In genomic region chr1:27597511-27598216, GRCh38 we compare ENCODE assay signal across 11 cellular contexts. TPM values are rescaled to one million over a fixed set of nuclear protein-coding genes. Genes with fewer than 3 reads are reported as not detected.
DNase-seq lines count a peak whose midpoint lies in the region; ATAC-seq, FAIRE-seq and TF ChIP-seq lines count a peak whose summit lies in the region.
"Had no signal": no experiment of that assay in that cellular context is flagged by ENCODE, and none has a peak within 500 bp of the region (broad histone marks: within the 10 kb centered on the region; RNA-seq: fewer than 3 reads in every experiment).

No MANE protein-coding gene starts in this region.

- H2AFZ ChIP-seq in H1 (ENCODE audit: low read length) (no peak overlapping the region), trophoblast cell (ENCODE audit: insufficient read depth, low read length, poor library complexity) (no peak overlapping the region)

- H3K56ac ChIP-seq in H1 (replicated peaks; ENCODE audit: insufficient read length, low read depth, low read length) = no peak overlapping the region

- no peaks in the 10 kb centered on the region for H3K36me3 Mint-ChIP-seq in CD4-positive, CD25-positive, alpha-beta regulatory T cell

- H4K91ac ChIP-seq in H1 (replicated peaks; ENCODE audit: insufficient read length, low read length) (peak overlapping the region; percentile 26), trophoblast cell (ENCODE audit: low read depth, low read length) (peak overlapping the region; percentile 89)

- H3K14ac ChIP-seq in H1 (ENCODE audit: insufficient read length) (no peak overlapping the region), trophoblast cell (ENCODE audit: low read length) (peak overlapping the region; percentile 69)

- H2BK15ac ChIP-seq in H1 (ENCODE audit: low read length) = 0 out of 2 replicates have a peak overlapping the region, but pooled peaks have one; percentile 31

- H2BK5ac ChIP-seq in H1 (ENCODE audit: low read depth, low read length) (peak overlapping the region; percentile 44), trophoblast cell (ENCODE audit: low read depth, low read length, poor library complexity) (peak overlapping the region; percentile 23)

- CTCF ChIA-PET in H1 (lab: Charles Lee; ENCODE audit: partially characterized antibody) = interaction anchor here (0.7 to 37.8 kb wide), 3 partner anchors 38 to 202 kb away, joined by 3 to 1807 read pairs (median 3); no protein-coding TSS in a partner anchor

- no peaks in the 10 kb centered on the region for H3K9me3 ChIP-seq in CD4-positive, CD25-positive, alpha-beta regulatory T cell (ENCODE audit: control insufficient read depth in 2 of 2, low read length in 2 of 2)
- H3K9me3 ChIP-seq in H1 (ENCODE audit: insufficient read depth in 2 of 2, low read depth in 1 of 2, low read length in 1 of 2) (no peaks in the 10 kb centered on the region), trophoblast cell (ENCODE audit: insufficient read depth, low read depth, low read length) (peaks cover 10% of the 10 kb centered on the region)
- H3K9me3 ChIP-seq: colonic mucosa had no signal

- no peak for TF ChIP-seq EP300 in H1 (IDR thresholded peaks at IDR 0.05; ENCODE audit: borderline replicate concordance in 1 of 2, low read depth in 2 of 2, low read length in 2 of 2)

- no peaks in the 10 kb centered on the region for H3K36me3 ChIP-seq in CD4-positive, CD25-positive, alpha-beta regulatory T cell (ENCODE audit: control insufficient read depth, insufficient read depth, low read length)
- H3K36me3 ChIP-seq in H1 (ENCODE audit: control insufficient read depth in 2 of 4, insufficient read depth in 4 of 4, low read length in 3 of 4) (no peaks in the 10 kb centered on the region), trophoblast cell (ENCODE audit: control insufficient read depth in 1 of 2, insufficient read depth in 2 of 2, low read length in 2 of 2) (peaks cover 16 to 18% of the 10 kb centered on the region in 2 experiments)
- H3K36me3 ChIP-seq: colonic mucosa had no signal

- peak overlapping the region in 2 of 3 donors; percentile 66 to 82 for H3K27ac Mint-ChIP-seq in CD4-positive, CD25-positive, alpha-beta regulatory T cell

- H3K4ac ChIP-seq in H1 (replicated peaks; ENCODE audit: insufficient read length, low read depth, low read length) (no peak overlapping the region), trophoblast cell (ENCODE audit: low read depth, low read length) (peak overlapping the region; percentile 91)

- H2BK12ac ChIP-seq in H1 (ENCODE audit: low read depth, low read length) = peak overlapping the region; percentile 27; the same call in 1 of the 2 replicates
- H2BK12ac ChIP-seq in trophoblast cell (ENCODE audit: low read length) = peak overlapping the region; percentile 44

- H3K79me2 ChIP-seq in H1 (ENCODE audit: control insufficient read depth in 1 of 2, insufficient read depth in 2 of 2, low read length in 2 of 2) (peaks cover 5 to 91% of the 10 kb centered on the region in 2 experiments; a peak in 3 of 4 replicates), trophoblast cell (ENCODE audit: control insufficient read depth, insufficient read depth, low read length, poor library complexity) (peaks cover 75% of the 10 kb centered on the region)

- H2AK5ac ChIP-seq in H1 (ENCODE audit: low read depth, low read length) (0 out of 2 replicates have a peak overlapping the region, but pooled peaks have one; percentile 65), trophoblast cell (ENCODE audit: low read length) (peak overlapping the region; percentile 24)

- TF ChIP-seq RAD21 in H1 (IDR thresholded peaks at IDR 0.05 in 1 of 2, conservative IDR thresholded peaks at IDR 0.05 in 1 of 2; ENCODE audit: low read depth in 2 of 2, low read length in 2 of 2) = no peak

- POLR2A ChIA-PET in H1 (lab: Charles Lee; ENCODE audit: partially characterized antibody) = interaction anchor here (3.8 to 13.5 kb wide), 2 partner anchors 22 to 41 kb away, joined by 18 to 355 read pairs; no protein-coding TSS in a partner anchor

- H3K4me2 ChIP-seq in H1 (ENCODE audit: insufficient read depth in 1 of 2, low read depth in 2 of 2, low read length in 2 of 2) (peak overlapping the region in 1 of 2 experiments; percentile 16; a peak in 1 of 4 replicates), trophoblast cell (ENCODE audit: low read length) (peak overlapping the region; percentile 42)

- peaks cover 22 to 63% of the 10 kb centered on the region in 2 experiments for H4K20me1 ChIP-seq in H1 (replicated peaks in 1 of 2; ENCODE audit: control insufficient read depth in 1 of 2, insufficient read depth in 2 of 2, low read length in 2 of 2)

- no peaks in the 10 kb centered on the region for H3K27me3 Mint-ChIP-seq in CD4-positive, CD25-positive, alpha-beta regulatory T cell

- H4K8ac ChIP-seq in H1 (ENCODE audit: extremely low read depth, insufficient read depth, low read length) (no peak overlapping the region), trophoblast cell (ENCODE audit: low read depth, low read length) (peak overlapping the region; percentile 69)

- no peak overlapping the region for H3K4me3 ChIP-seq in CD4-positive, CD25-positive, alpha-beta regulatory T cell (ENCODE audit: low read depth, low read length)
- H3K4me3 ChIP-seq in H1 (ENCODE audit: extremely low read depth in 1 of 4, insufficient read depth in 2 of 4, low read depth in 3 of 4, low read length in 4 of 4) (no peak overlapping the region), trophoblast cell (ENCODE audit: low read depth, low read length) (peak overlapping the region; percentile 41)
- H3K4me3 ChIP-seq: colonic mucosa had no signal

- no peak for FAIRE-seq in H1 (lab: Jason Lieb, UNC)

- H4K5ac ChIP-seq in H1 (ENCODE audit: insufficient read length, low read depth, low read length) = no peak overlapping the region

- WGBS in H1 (ENCODE audit: extremely low coverage in 1 of 2, insufficient coverage in 1 of 2, insufficient read length in 1 of 2, insufficient replicate concordance in 2 of 2, low coverage in 1 of 2, low lambda C conversion rate in 2 of 2, missing lambda C conversion rate in 1 of 2), 2 experiments = 83% methylated on average over 6 of the region's 7 CpGs; no CpG with 5 or more reads in 1 of the 2 experiments
- WGBS in trophoblast cell (ENCODE audit: extremely low coverage, insufficient coverage, insufficient read length) = no CpG with 5 or more reads among the region's 7 CpGs

- peaks cover 0 to 1% (median 0%) of the 10 kb centered on the region in 7 donors for H3K9me3 Mint-ChIP-seq in CD4-positive, CD25-positive, alpha-beta regulatory T cell

- H3K4me3 Mint-ChIP-seq in CD4-positive, CD25-positive, alpha-beta regulatory T cell = peak overlapping the region in 2 of 4 donors; percentile 56 to 79

- H3K9ac ChIP-seq in H1 (replicated peaks in 1 of 4; ENCODE audit: extremely low read depth in 1 of 4, low read depth in 3 of 4, low read length in 3 of 4) = no peak overlapping the region
- H3K9ac ChIP-seq in trophoblast cell (ENCODE audit: low read length) = peak overlapping the region; percentile 8

- peaks cover 0 to 47% (median 29%) of the 10 kb centered on the region in 4 donors for H3K4me1 Mint-ChIP-seq in CD4-positive, CD25-positive, alpha-beta regulatory T cell

- TF ChIP-seq CTCF in H1 (IDR thresholded peaks at IDR 0.05; ENCODE audit: control extremely low read depth in 1 of 3, insufficient read depth in 1 of 3, low read depth in 1 of 3, low read length in 3 of 3) = no peak

- ATAC-seq in CD4-positive, CD25-positive, alpha-beta regulatory T cell (ENCODE audit: low read depth in 2 of 2) = no peak
- ATAC-seq in GM21526 (IDR thresholded peaks at IDR 0.05; ENCODE audit: low FRiP score, unreplicated experiment) = no peak
- ATAC-seq in HG03039 (IDR thresholded peaks at IDR 0.05; ENCODE audit: unreplicated experiment) = no peak
- ATAC-seq in GM21737 (IDR thresholded peaks at IDR 0.05; ENCODE audit: unreplicated experiment) = no peak

- H3K18ac ChIP-seq in H1 (ENCODE audit: extremely low read depth, low read length) (peak overlapping the region; percentile 48; the same call in 1 of the 2 replicates), trophoblast cell (ENCODE audit: low read length) (peak overlapping the region; percentile 68)

- peaks cover 17% of the 10 kb centered on the region; the same call in 1 of the 2 replicates for H3K23me2 ChIP-seq in H1 (ENCODE audit: low read depth, low read length)

- H3K79me1 ChIP-seq in H1 (ENCODE audit: low read depth, low read length) = peaks cover 35% of the 10 kb centered on the region
- H3K79me1 ChIP-seq in trophoblast cell (ENCODE audit: low read length) = peaks cover 53% of the 10 kb centered on the region

- no peak overlapping the region for H2BK20ac ChIP-seq in H1 (ENCODE audit: low read length)

- no peak for TF ChIP-seq POLR2A in H1 (IDR thresholded peaks at IDR 0.05; ENCODE audit: control extremely low read depth in 1 of 2, low read depth in 2 of 2, low read length in 2 of 2)

- H3K27me3 ChIP-seq in CD4-positive, CD25-positive, alpha-beta regulatory T cell (ENCODE audit: control insufficient read depth, insufficient read depth, low read length) = no peaks in the 10 kb centered on the region
- H3K27me3 ChIP-seq in H1 (replicated peaks in 1 of 4; ENCODE audit: control insufficient read depth in 3 of 4, extremely low read depth in 1 of 4, insufficient read depth in 3 of 4, low read length in 3 of 4) (no peaks in the 10 kb centered on the region; a peak in 1 of 7 replicates), trophoblast cell (ENCODE audit: insufficient read depth, low read length) (no peaks in the 10 kb centered on the region)
- H3K27me3 ChIP-seq: colonic mucosa had no signal

- no peak overlapping the region for H4K12ac ChIP-seq in trophoblast cell (ENCODE audit: low read depth, low read length)

- no peak overlapping the region for H3K27ac ChIP-seq in CD4-positive, CD25-positive, alpha-beta regulatory T cell (ENCODE audit: insufficient read depth, low read length, poor library complexity, severe bottlenecking)
- H3K27ac ChIP-seq in H1 (ENCODE audit: low read depth, low read length) = no peak overlapping the region
- H3K27ac ChIP-seq in trophoblast cell (ENCODE audit: low read depth, low read length) = peak overlapping the region; percentile 93
- H3K27ac ChIP-seq: colonic mucosa had no signal

- H3K23ac ChIP-seq in H1 (ENCODE audit: insufficient read length) (no peak overlapping the region), trophoblast cell (ENCODE audit: low read length) (no peak overlapping the region)

- peaks cover 47% of the 10 kb centered on the region for H3K4me1 ChIP-seq in CD4-positive, CD25-positive, alpha-beta regulatory T cell (ENCODE audit: control insufficient read depth, insufficient read depth, low read length, poor library complexity, severe bottlenecking)
- peaks cover 27 to 71% (median 57%) of the 10 kb centered on the region in 4 experiments for H3K4me1 ChIP-seq in H1 (replicated peaks in 1 of 4; ENCODE audit: control insufficient read depth in 3 of 4, insufficient read depth in 4 of 4, low read length in 3 of 4)
- peaks cover 81 to 88% of the 10 kb centered on the region in 2 experiments for H3K4me1 ChIP-seq in trophoblast cell (ENCODE audit: control insufficient read depth in 1 of 2, insufficient read depth in 2 of 2, low read length in 2 of 2)

- H2BK120ac ChIP-seq in H1 (replicated peaks; ENCODE audit: low read depth, low read length) (no peak overlapping the region), trophoblast cell (ENCODE audit: insufficient read depth, low read length, poor library complexity) (peak overlapping the region; percentile 78)

- DNase-seq in CD4-positive, CD25-positive, alpha-beta regulatory T cell = no peak
- peak; percentile 18 for DNase-seq in Kasumi-1 (lab: John Stamatoyannopoulos, UW)
- no peak for DNase-seq in H1 (ENCODE audit: low read depth in 1 of 2, low spot score in 2 of 2)
- no peak for DNase-seq in trophoblast cell
- no peak for DNase-seq in NCI-H748 treated with DMSO at 0.1 percent for 48 hours (lab: John Stamatoyannopoulos, UW)
- DNase-seq: colonic mucosa, DMS79 treated with DMSO at 0.1 percent for 48 hours, Karpas-422 had no signal

RNA-seq across cellular contexts. Expression of gene AHDC1, which starts 6.3 kb away (rescaled TPM):
- 26.2 TPM for total RNA-seq in CD4-positive, CD25-positive, alpha-beta regulatory T cell
- polyA plus RNA-seq in CD4-positive, CD25-positive, alpha-beta regulatory T cell = 1 to 10 TPM in 1 of 4 donors, under 1 TPM in 3; 0.07 to 1.4 (median 0.50) TPM
- 35.1 and 39.4 TPM in 2 replicates for total RNA-seq in H1 (2021; fragmentation: NEBNext Ultra II Directional; extraction: Animal tissue kit (Norgen Biotek cat#: 25700))
- 4.4 and 8.6 TPM in 2 replicates for polyA plus RNA-seq in H1 (2011; rRNA removed)
- polyA plus RNA-seq in H1 (2011; cell fraction: cytosol; rRNA removed) = 3.3 TPM
- polyA plus RNA-seq in H1 (2011; cell fraction: nucleus; rRNA removed) = 17.1 TPM
- polyA plus RNA-seq in H1 (2012, experiment 1 of 2) = 18.4 to 23.0 TPM (median 21.1 TPM) in 4 replicates
- 17.0 TPM for polyA plus RNA-seq in H1 (2012, experiment 2 of 2)
- polyA plus RNA-seq in H1 (2013, experiment 1 of 2) = 11.2 TPM
- polyA plus RNA-seq in H1 (2013, experiment 2 of 2) = 11.1 TPM
- 4.4 and 6.1 TPM in 2 replicates for polyA minus RNA-seq in H1 (2011; rRNA and poly(A)+ RNA removed)
- 11.9 TPM for polyA minus RNA-seq in H1 (2011; cell fraction: cytosol; rRNA and poly(A)+ RNA removed)
- 10.5 TPM for polyA minus RNA-seq in H1 (2011; cell fraction: nucleus; rRNA and poly(A)+ RNA removed)
- polyA plus RNA-seq in trophoblast cell (2013) = 37.4 and 37.5 TPM in 2 replicates

RNA-seq across cellular contexts. Expression of gene FGR, which starts 37.3 kb away (rescaled TPM):
- total RNA-seq in CD4-positive, CD25-positive, alpha-beta regulatory T cell = 0.15 TPM
- under 1 TPM; 0.20 to 0.87 (median 0.33) TPM for polyA plus RNA-seq in CD4-positive, CD25-positive, alpha-beta regulatory T cell
- total RNA-seq in H1 (2021; fragmentation: NEBNext Ultra II Directional; extraction: Animal tissue kit (Norgen Biotek cat#: 25700)) = 0.22 and 0.36 TPM in 2 replicates
- 0.86 and 0.95 TPM in 2 replicates for polyA plus RNA-seq in H1 (2011; rRNA removed)
- polyA plus RNA-seq in H1 (2011; cell fraction: cytosol; rRNA removed) = 0.62 TPM
- polyA plus RNA-seq in H1 (2011; cell fraction: nucleus; rRNA removed) = 1.6 TPM
- polyA plus RNA-seq in H1 (2012, experiment 1 of 2) = 0.39 to 0.50 TPM (median 0.42 TPM) in 3 of 4 replicates, not detected in the other
- polyA plus RNA-seq in H1 (2012, experiment 2 of 2) = 0.18 TPM
- polyA plus RNA-seq in H1 (2013, experiment 1 of 2) = 0.34 TPM
- polyA plus RNA-seq in H1 (2013, experiment 2 of 2) = 0.33 TPM
- polyA minus RNA-seq in H1 (2011; rRNA and poly(A)+ RNA removed) = 0.57 and 1.2 TPM in 2 replicates
- not detected for polyA minus RNA-seq in H1 (2011; cell fraction: cytosol; rRNA and poly(A)+ RNA removed)
- polyA minus RNA-seq in H1 (2011; cell fraction: nucleus; rRNA and poly(A)+ RNA removed) = 0.60 TPM
- 0.04 TPM in 1 of 2 replicates, not detected in the other for polyA plus RNA-seq in trophoblast cell (2013)

Comparison
In these comparisons a context has a peak if more than half of its experiments do, and no peak if none do; other contexts are left out.
1. DNase-seq: peak in Kasumi-1 (2 of 2); none in CD4-positive, CD25-positive, alpha-beta regulatory T cell (0 of 3), H1 (0 of 2), trophoblast cell (0 of 2) and NCI-H748 treated with DMSO at 0.1 percent for 48 hours (single experiment).